17 cellular contexts compared by ENCODE assay signal in genomic region chr2:102358496-102358895, GRCh38. TPM values are rescaled to one million over a fixed set of nuclear protein-coding genes. Genes with fewer than 3 reads are reported as not detected.
DNase-seq lines count a peak whose midpoint lies in the region; ATAC-seq lines count a peak whose summit lies in the region.
"Had no signal": no experiment of that assay in that cellular context is flagged by ENCODE, and none has a peak within 500 bp of the region (broad histone marks: within the 10 kb centered on the region; RNA-seq: fewer than 3 reads in every experiment).

No MANE protein-coding gene starts in this region.

- H3K4me1 ChIP-seq in CD4-positive, CD25-positive, alpha-beta regulatory T cell (ENCODE audit: control insufficient read depth, insufficient read depth, low read length, poor library complexity, severe bottlenecking), result peaks cover 48% of the 10 kb centered on the region
- H3K4me1 ChIP-seq in CD8-positive, alpha-beta memory T cell (ENCODE audit: insufficient read depth, low read length), result peaks cover 10% of the 10 kb centered on the region

- CTCF ChIA-PET in CD8-positive, alpha-beta memory T cell (lab: Charles Lee), result interaction anchor here (3.5 kb wide), 1 partner anchor 84 kb away, joined by 14 read pairs; no protein-coding TSS in a partner anchor
- CTCF ChIA-PET in activated CD4-positive, alpha-beta memory T cell treated with anti-CD3 and anti-CD28 coated beads for 36 hours (lab: Charles Lee), result interaction anchor here (1.4 to 5.1 kb wide), 6 partner anchors 81 to 118 kb away, joined by 4 to 74 read pairs (median 6); no protein-coding TSS in a partner anchor

- H3K36me3 Mint-ChIP-seq in CD4-positive, CD25-positive, alpha-beta regulatory T cell, result peaks cover 14% of the 10 kb centered on the region
- peaks cover 8 to 20% (median 10%) of the 10 kb centered on the region in 3 donors for H3K36me3 Mint-ChIP-seq in CD8-positive, alpha-beta memory T cell
- peaks cover 16% of the 10 kb centered on the region for H3K36me3 Mint-ChIP-seq in activated CD4-positive, alpha-beta memory T cell treated with anti-CD3 and anti-CD28 coated beads for 36 hours
- H3K36me3 Mint-ChIP-seq in effector memory CD8-positive, alpha-beta T cell (ENCODE audit: insufficient read depth), result peaks cover 34% of the 10 kb centered on the region

- ATAC-seq in CD4-positive, CD25-positive, alpha-beta regulatory T cell (ENCODE audit: low read depth in 2 of 2), result no peak
- no peak for ATAC-seq in effector memory CD8-positive, alpha-beta T cell (replicated peaks)
- ATAC-seq: gastroesophageal sphincter, left lung, right lobe of liver had no signal

- H3K4me3 ChIP-seq in CD4-positive, CD25-positive, alpha-beta regulatory T cell (ENCODE audit: low read depth, low read length), result peak overlapping the region; percentile 85
- H3K4me3 ChIP-seq in CD8-positive, alpha-beta memory T cell (ENCODE audit: low read length), result no peak overlapping the region
- H3K4me3 ChIP-seq: gastroesophageal sphincter, MG63, right lobe of liver, SK-N-MC had no signal

- H3K4me3 Mint-ChIP-seq in CD4-positive, CD25-positive, alpha-beta regulatory T cell, result peak overlapping the region; percentile 98 to 100 (median 98)
- H3K4me3 Mint-ChIP-seq in CD8-positive, alpha-beta memory T cell, result peak overlapping the region; percentile 54 to 100 (median 97)
- H3K4me3 Mint-ChIP-seq in activated CD4-positive, alpha-beta memory T cell treated with anti-CD3 and anti-CD28 coated beads for 36 hours, result peak overlapping the region; percentile 51
- peak overlapping the region; percentile 98 for H3K4me3 Mint-ChIP-seq in effector memory CD8-positive, alpha-beta T cell
- H3K4me3 Mint-ChIP-seq: dendritic cell treated with granulocyte-macrophage colony-stimulating factor and Interleukin-4, amounts not matched to agents 40 ng/mL and 50 ng/mL, for 4 days had no signal

- H3K4me1 Mint-ChIP-seq in CD4-positive, CD25-positive, alpha-beta regulatory T cell, result peaks cover 23 to 67% (median 41%) of the 10 kb centered on the region in 4 donors
- H3K4me1 Mint-ChIP-seq in CD8-positive, alpha-beta memory T cell, result peaks cover 49 to 64% (median 60%) of the 10 kb centered on the region in 3 donors
- peaks cover 67% of the 10 kb centered on the region for H3K4me1 Mint-ChIP-seq in activated CD4-positive, alpha-beta memory T cell treated with anti-CD3 and anti-CD28 coated beads for 36 hours (ENCODE audit: low read depth)
- peaks cover 37 to 47% of the 10 kb centered on the region in 2 donors for H3K4me1 Mint-ChIP-seq in effector memory CD8-positive, alpha-beta T cell (ENCODE audit: low read depth in 2 of 2)

- H3K27ac Mint-ChIP-seq in CD4-positive, CD25-positive, alpha-beta regulatory T cell, result peak overlapping the region in 2 of 3 donors; percentile 97 to 99
- H3K27ac Mint-ChIP-seq in CD8-positive, alpha-beta memory T cell, result peak overlapping the region in 6 of 8 donors; percentile 60 to 99 (median 79)
- no peak overlapping the region for H3K27ac Mint-ChIP-seq in activated CD4-positive, alpha-beta memory T cell treated with anti-CD3 and anti-CD28 coated beads for 36 hours
- peak overlapping the region; percentile 97 to 99 for H3K27ac Mint-ChIP-seq in effector memory CD8-positive, alpha-beta T cell
- H3K27ac Mint-ChIP-seq: dendritic cell treated with granulocyte-macrophage colony-stimulating factor and Interleukin-4, amounts not matched to agents 40 ng/mL and 50 ng/mL, for 4 days had no signal

- H3K9me3 Mint-ChIP-seq in CD4-positive, CD25-positive, alpha-beta regulatory T cell, result peaks cover 0 to 2% (median 0%) of the 10 kb centered on the region in 7 donors
- no peaks in the 10 kb centered on the region for H3K9me3 Mint-ChIP-seq in CD8-positive, alpha-beta memory T cell
- no peaks in the 10 kb centered on the region for H3K9me3 Mint-ChIP-seq in activated CD4-positive, alpha-beta memory T cell treated with anti-CD3 and anti-CD28 coated beads for 36 hours
- H3K9me3 Mint-ChIP-seq in effector memory CD8-positive, alpha-beta T cell, result no peaks in the 10 kb centered on the region
- H3K9me3 Mint-ChIP-seq: dendritic cell treated with granulocyte-macrophage colony-stimulating factor and Interleukin-4, amounts not matched to agents 40 ng/mL and 50 ng/mL, for 4 days had no signal

- H3K9me3 ChIP-seq in CD4-positive, CD25-positive, alpha-beta regulatory T cell (ENCODE audit: control insufficient read depth in 2 of 2, low read length in 2 of 2), result no peaks in the 10 kb centered on the region
- H3K9me3 ChIP-seq in CD8-positive, alpha-beta memory T cell (ENCODE audit: low read length), result no peaks in the 10 kb centered on the region
- H3K9me3 ChIP-seq: gastroesophageal sphincter, left lung, MG63, right lobe of liver had no signal

- peak overlapping the region; percentile 55 for H3K27ac ChIP-seq in CD4-positive, CD25-positive, alpha-beta regulatory T cell (ENCODE audit: insufficient read depth, low read length, poor library complexity, severe bottlenecking)
- no peak overlapping the region for H3K27ac ChIP-seq in CD8-positive, alpha-beta memory T cell (ENCODE audit: low read depth, low read length)
- H3K27ac ChIP-seq: gastroesophageal sphincter, right lobe of liver, SK-N-MC had no signal

- intact Hi-C loops in activated CD4-positive, alpha-beta memory T cell treated with anti-CD3 and anti-CD28 coated beads for 36 hours (cut with micrococcal nuclease), result loop anchor here (5.0 kb wide), 1 partner anchor 336 kb away; no protein-coding TSS in a partner anchor

- DNase-seq in CD4-positive, CD25-positive, alpha-beta regulatory T cell, result no peak
- peak in 1 of 5 donors; percentile 5 for DNase-seq in CD8-positive, alpha-beta memory T cell
- DNase-seq in activated CD4-positive, alpha-beta memory T cell treated with anti-CD3 and anti-CD28 coated beads for 36 hours, result peak; percentile 53
- no peak for DNase-seq in effector memory CD8-positive, alpha-beta T cell
- no peak for DNase-seq in NCI-H526 treated with DMSO at 0.1 percent for 48 hours (lab: John Stamatoyannopoulos, UW)
- no peak for DNase-seq in stimulated activated CD4-positive, alpha-beta T cell treated with anti-CD3 and anti-CD28 coated beads, Interleukin-15, amount 100 ng/mL, for 24 hours
- no peak for DNase-seq in stimulated activated CD4-positive, alpha-beta T cell treated with anti-CD3 and anti-CD28 coated beads, Interleukin-4, amount 100 ng/mL, for 1 hour
- DNase-seq: GDM1, left lung, MG63, NCI-H1694, NCI-H345, right lobe of liver had no signal

- no peaks in the 10 kb centered on the region for H3K27me3 ChIP-seq in CD4-positive, CD25-positive, alpha-beta regulatory T cell (ENCODE audit: control insufficient read depth, insufficient read depth, low read length)
- H3K27me3 ChIP-seq in CD8-positive, alpha-beta memory T cell (ENCODE audit: insufficient read depth, low read length, poor library complexity, severe bottlenecking), result no peaks in the 10 kb centered on the region
- H3K27me3 ChIP-seq: left lung, MG63, right lobe of liver had no signal

- H3K36me3 ChIP-seq in CD4-positive, CD25-positive, alpha-beta regulatory T cell (ENCODE audit: control insufficient read depth, insufficient read depth, low read length), result peaks cover 10% of the 10 kb centered on the region
- no peaks in the 10 kb centered on the region for H3K36me3 ChIP-seq in CD8-positive, alpha-beta memory T cell (ENCODE audit: insufficient read depth, low read length)
- H3K36me3 ChIP-seq: gastroesophageal sphincter, MG63, right lobe of liver had no signal

- POLR2A ChIA-PET in CD8-positive, alpha-beta memory T cell (lab: Charles Lee), result no interaction called here
- POLR2A ChIA-PET in activated CD4-positive, alpha-beta memory T cell treated with anti-CD3 and anti-CD28 coated beads for 36 hours (lab: Charles Lee), result interaction anchor here (1.0 to 1.2 kb wide), 2 partner anchors 85 to 118 kb away, joined by 3 read pairs; no protein-coding TSS in a partner anchor

- no peaks in the 10 kb centered on the region for H3K27me3 Mint-ChIP-seq in CD4-positive, CD25-positive, alpha-beta regulatory T cell
- peaks cover 0 to 2% of the 10 kb centered on the region in 2 donors for H3K27me3 Mint-ChIP-seq in CD8-positive, alpha-beta memory T cell
- no peaks in the 10 kb centered on the region for H3K27me3 Mint-ChIP-seq in activated CD4-positive, alpha-beta memory T cell treated with anti-CD3 and anti-CD28 coated beads for 36 hours
- H3K27me3 Mint-ChIP-seq in effector memory CD8-positive, alpha-beta T cell, result no peaks in the 10 kb centered on the region

RNA-seq across cellular contexts. Expression of gene IL18R1, which starts 2.9 kb away (rescaled TPM):
- 19.9 TPM for total RNA-seq in CD4-positive, CD25-positive, alpha-beta regulatory T cell
- polyA plus RNA-seq in CD4-positive, CD25-positive, alpha-beta regulatory T cell, result 10 to 100 TPM in 2 of 4 donors, 1 to 10 TPM in 2; 6.9 to 12.5 (median 10.0) TPM
- 10 to 100 TPM; 17.6 to 17.9 TPM for total RNA-seq in CD8-positive, alpha-beta memory T cell
- 20.6 TPM for polyA plus RNA-seq in CD8-positive, alpha-beta memory T cell
- 10 to 100 TPM; 25.5 to 26.6 TPM for total RNA-seq in activated CD4-positive, alpha-beta memory T cell treated with anti-CD3 and anti-CD28 coated beads for 36 hours
- total RNA-seq: temporal lobe had no signal

RNA-seq across cellular contexts. Expression of gene IL1RL1, which starts 47.1 kb away (rescaled TPM):
- 0.89 TPM for total RNA-seq in CD4-positive, CD25-positive, alpha-beta regulatory T cell
- not detected for polyA plus RNA-seq in CD4-positive, CD25-positive, alpha-beta regulatory T cell
- under 1 TPM; 0.22 to 0.35 TPM for total RNA-seq in CD8-positive, alpha-beta memory T cell
- polyA plus RNA-seq in CD8-positive, alpha-beta memory T cell, result 0.14 TPM
- 1 to 10 TPM; 1.3 TPM for total RNA-seq in activated CD4-positive, alpha-beta memory T cell treated with anti-CD3 and anti-CD28 coated beads for 36 hours
